In the genomic region with DNA sequence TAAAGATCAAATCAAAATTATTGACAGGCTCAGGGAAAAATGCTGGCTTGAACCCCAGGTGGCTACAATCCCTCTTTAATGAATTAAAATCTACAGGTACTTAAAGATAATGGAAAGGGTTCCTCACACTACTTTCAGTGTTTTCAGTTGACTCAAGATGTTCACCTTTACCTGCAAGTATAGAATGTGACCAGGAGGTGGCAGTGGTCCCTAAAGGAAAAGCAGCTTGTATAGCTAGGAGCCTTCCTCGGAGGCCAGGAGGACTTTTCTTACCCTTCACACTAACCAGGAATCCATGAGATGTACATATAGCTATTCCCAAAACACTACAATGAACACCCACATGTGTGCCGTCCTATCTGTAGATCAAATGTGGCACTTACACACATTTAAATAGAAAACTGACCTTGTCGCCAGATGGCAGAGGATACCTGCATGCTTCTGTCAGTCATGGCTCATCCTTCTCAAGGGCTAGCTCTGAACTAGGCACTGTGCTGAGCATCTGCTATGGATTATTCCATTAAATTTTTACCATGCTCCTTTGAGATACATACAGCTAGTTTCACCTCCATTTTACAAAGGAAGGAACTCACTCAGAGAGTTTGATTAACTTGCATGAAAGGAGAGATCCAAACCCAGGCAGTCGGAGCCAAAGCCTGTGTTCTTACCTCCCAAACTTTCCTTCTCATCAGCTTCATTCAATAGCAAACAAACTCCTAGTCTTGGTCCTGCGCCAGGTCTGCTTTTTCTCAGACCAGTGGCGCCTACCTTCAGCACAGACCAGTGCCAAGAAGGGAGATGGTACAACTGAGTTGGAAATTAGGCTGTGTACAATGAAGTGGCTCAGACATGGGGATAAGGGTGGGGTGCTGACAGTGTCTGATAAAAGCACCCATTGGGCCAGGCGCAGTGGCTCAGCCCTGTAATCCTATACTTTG, we compare ENCODE assay signal across 8 cellular contexts. TPM values are rescaled to one million over a fixed set of nuclear protein-coding genes. Genes with fewer than 3 reads are reported as not detected.
A peak's percentile ranks its signal among the peaks of the same experiment; 100 is the strongest.
DNase-seq lines count a peak whose midpoint lies in the region; ATAC-seq and TF ChIP-seq lines count a peak whose summit lies in the region.

No MANE protein-coding gene starts in this region.

- peaks cover 13% of the 10 kb centered on the region for H3K9me3 Mint-ChIP-seq in activated CD4-positive, alpha-beta T cell treated with anti-CD3 and anti-CD28 coated beads, Interleukin-2, amount 10 ng/mL, durations not matched to agents 7 days and 5 days
- H3K9me3 Mint-ChIP-seq in endothelial cell (ENCODE audit: unreplicated experiment) = no peaks in the 10 kb centered on the region

- peaks cover 6% of the 10 kb centered on the region for H3K36me3 Mint-ChIP-seq in activated CD4-positive, alpha-beta T cell treated with anti-CD3 and anti-CD28 coated beads, Interleukin-2, amount 10 ng/mL, durations not matched to agents 7 days and 5 days (ENCODE audit: low read depth)
- H3K36me3 Mint-ChIP-seq in endothelial cell (ENCODE audit: low read depth, unreplicated experiment) = no peaks in the 10 kb centered on the region

- DNase-seq in AML-193 (lab: John Stamatoyannopoulos, UW) (peak; percentile 66 to 71), NCI-H510A (lab: John Stamatoyannopoulos, UW) (peak; percentile 24), endothelial cell (ENCODE audit: low spot score) (peak; percentile 70), midbrain (lab: John Stamatoyannopoulos, UW) (peak; percentile 55)
- peak; percentile 75 for DNase-seq in activated CD4-positive, alpha-beta T cell treated with anti-CD3 and anti-CD28 coated beads, Interleukin-2, amount 10 ng/mL, durations not matched to agents 7 days and 5 days
- peak in 5 of 6 experiments; percentile 5 to 51 (median 22) for DNase-seq in stimulated activated naive CD4-positive, alpha-beta T cell (lab: John Stamatoyannopoulos, UW)

- peak; percentile 88 for TF ChIP-seq CTCF in endothelial cell (IDR thresholded peaks at IDR 0.05; ENCODE audit: unreplicated experiment)

- H3K4me1 Mint-ChIP-seq in activated CD4-positive, alpha-beta T cell treated with anti-CD3 and anti-CD28 coated beads, Interleukin-2, amount 10 ng/mL, durations not matched to agents 7 days and 5 days = peaks cover 9% of the 10 kb centered on the region
- no peaks in the 10 kb centered on the region for H3K4me1 Mint-ChIP-seq in endothelial cell (ENCODE audit: unreplicated experiment)

- CTCF ChIA-PET in activated CD4-positive, alpha-beta T cell treated with anti-CD3 and anti-CD28 coated beads, Interleukin-2, amount 10 ng/mL, durations not matched to agents 7 days and 5 days (lab: Charles Lee) = interaction anchor here (0.7 to 2.1 kb wide), 6 partner anchors 11 to 74 kb away, joined by 3 to 8 read pairs (median 4); no protein-coding TSS in a partner anchor

- POLR2A ChIA-PET in activated CD4-positive, alpha-beta T cell treated with anti-CD3 and anti-CD28 coated beads, Interleukin-2, amount 10 ng/mL, durations not matched to agents 7 days and 5 days (lab: Charles Lee) = no interaction called here

- H3K4me3 Mint-ChIP-seq in activated CD4-positive, alpha-beta T cell treated with anti-CD3 and anti-CD28 coated beads, Interleukin-2, amount 10 ng/mL, durations not matched to agents 7 days and 5 days = no peak overlapping the region
- H3K4me3 Mint-ChIP-seq in endothelial cell (ENCODE audit: unreplicated experiment) = no peak overlapping the region

- peak; percentile 72 for ATAC-seq in GM18861 (IDR thresholded peaks at IDR 0.05; ENCODE audit: unreplicated experiment)
- peak; percentile 62 for ATAC-seq in HG03139 (IDR thresholded peaks at IDR 0.05; ENCODE audit: unreplicated experiment)

- H3K27me3 Mint-ChIP-seq in activated CD4-positive, alpha-beta T cell treated with anti-CD3 and anti-CD28 coated beads, Interleukin-2, amount 10 ng/mL, durations not matched to agents 7 days and 5 days = peaks cover 3% of the 10 kb centered on the region
- H3K27me3 Mint-ChIP-seq in endothelial cell (ENCODE audit: unreplicated experiment) = no peaks in the 10 kb centered on the region

- no peak overlapping the region for H3K27ac Mint-ChIP-seq in activated CD4-positive, alpha-beta T cell treated with anti-CD3 and anti-CD28 coated beads, Interleukin-2, amount 10 ng/mL, durations not matched to agents 7 days and 5 days
- no peak overlapping the region for H3K27ac Mint-ChIP-seq in endothelial cell (ENCODE audit: unreplicated experiment)

RNA-seq across cellular contexts. Expression of gene C9orf152, which starts 24.5 kb away (rescaled TPM):
- not detected for total RNA-seq in activated CD4-positive, alpha-beta T cell treated with anti-CD3 and anti-CD28 coated beads, Interleukin-2, amount 10 ng/mL, durations not matched to agents 7 days and 5 days
- total RNA-seq in endothelial cell (ENCODE audit: unreplicated experiment) = not detected

Comparison
In these comparisons a context has a peak if more than half of its experiments do, and no peak if none do; other contexts are left out.
1. Peak in every context shown above with its lines: DNase-seq and ATAC-seq.
2. DNase-seq: peak in every context shown above with its lines; median percentile 75 in activated CD4-positive, alpha-beta T cell treated with anti-CD3 and anti-CD28 coated beads, Interleukin-2, amount 10 ng/mL, durations not matched to agents 7 days and 5 days; 70 in endothelial cell; 68 in AML-193; 55 in midbrain; 24 in NCI-H510A; 22 in stimulated activated naive CD4-positive, alpha-beta T cell.